8 cellular contexts compared by ENCODE assay signal in genomic region chr5:142323480-142324376, GRCh38. TPM values are rescaled to one million over a fixed set of nuclear protein-coding genes. Genes with fewer than 3 reads are reported as not detected.
DNase-seq lines count a peak whose midpoint lies in the region; ATAC-seq and TF ChIP-seq lines count a peak whose summit lies in the region.

No MANE protein-coding gene starts in this region.

- no peak for TF ChIP-seq RAD21 in neural cell (conservative IDR thresholded peaks at IDR 0.05)

- POLR2A ChIA-PET in GM10248 (lab: Yijun Ruan, JAX), result no interaction called here

- no peaks in the 10 kb centered on the region for H3K36me3 ChIP-seq in SU-DHL-6 (ENCODE audit: low read length)
- no peaks in the 10 kb centered on the region for H3K36me3 ChIP-seq in esophagus squamous epithelium
- no peaks in the 10 kb centered on the region for H3K36me3 ChIP-seq in neural cell (ENCODE audit: insufficient read depth, low read length)

- H3K4me3 ChIP-seq in SU-DHL-6 (ENCODE audit: insufficient read depth, low read length, poor library complexity, severe bottlenecking) (no peak overlapping the region), esophagus squamous epithelium (peak overlapping the region; percentile 47 to 72 (median 60)), neural cell (ENCODE audit: low read length) (peak overlapping the region; percentile 76)

- H3K9me2 ChIP-seq in SU-DHL-6 (replicated peaks; ENCODE audit: insufficient read depth, low read length), result no peaks in the 10 kb centered on the region
- no peaks in the 10 kb centered on the region for H3K9me2 ChIP-seq in neural cell (ENCODE audit: insufficient read depth, low read length)

- H4K20me1 ChIP-seq in SU-DHL-6 (ENCODE audit: low read depth, low read length) (no peaks in the 10 kb centered on the region), neural cell (ENCODE audit: insufficient read depth) (no peaks in the 10 kb centered on the region)

- H3K9ac ChIP-seq in SU-DHL-6 (ENCODE audit: low read length) (no peak overlapping the region), neural cell (ENCODE audit: low read length) (peak overlapping the region; percentile 56)

- H3K27ac ChIP-seq in SU-DHL-6 (ENCODE audit: low read depth, low read length) (no peak overlapping the region), esophagus squamous epithelium (peak overlapping the region; percentile 76 to 89 (median 86)), neural cell (ENCODE audit: low read length) (peak overlapping the region; percentile 45)

- H3K79me2 ChIP-seq in SU-DHL-6 (ENCODE audit: insufficient read depth, low read length), result no peaks in the 10 kb centered on the region
- no peaks in the 10 kb centered on the region for H3K79me2 ChIP-seq in neural cell (replicated peaks; ENCODE audit: insufficient read depth, low read length)

- H3F3A ChIP-seq in SU-DHL-6 (ENCODE audit: insufficient read depth) (no peaks in the 10 kb centered on the region), neural cell (ENCODE audit: insufficient read depth, low read length, poor library complexity, severe bottlenecking) (peaks cover 3% of the 10 kb centered on the region)

- H3K4me1 ChIP-seq in esophagus squamous epithelium, result peaks cover 22 to 84% (median 23%) of the 10 kb centered on the region in 3 donors

- H2AFZ ChIP-seq in SU-DHL-6 (ENCODE audit: low read depth, low read length, severe bottlenecking), result no peak overlapping the region
- no peak overlapping the region for H2AFZ ChIP-seq in neural cell (ENCODE audit: low read depth, low read length)

- TF ChIP-seq CTCF in SU-DHL-6 (IDR thresholded peaks at IDR 0.05; ENCODE audit: insufficient read depth, low read length, poor library complexity, severe bottlenecking), result no peak
- TF ChIP-seq CTCF in esophagus squamous epithelium (IDR thresholded peaks at IDR 0.05), result no peak
- no peak for TF ChIP-seq CTCF in neural cell (IDR thresholded peaks at IDR 0.05; ENCODE audit: poor library complexity, severe bottlenecking)
- TF ChIP-seq CTCF in GM10248 (IDR thresholded peaks at IDR 0.05; ENCODE audit: control extremely low read depth, extremely low read depth, low read depth, missing control alignments), result no peak

- ATAC-seq in HG03064 (IDR thresholded peaks at IDR 0.05; ENCODE audit: low read depth, unreplicated experiment), result peak; percentile 0

- 13 to 22% methylated on average over 25 to 28 of the region's 35 CpGs for WGBS in esophagus squamous epithelium, 2 donors

- no peak for TF ChIP-seq POLR2A in esophagus squamous epithelium (IDR thresholded peaks at IDR 0.05)

- H3K9me3 ChIP-seq in SU-DHL-6 (ENCODE audit: insufficient read depth, low read length), result no peaks in the 10 kb centered on the region
- H3K9me3 ChIP-seq in esophagus squamous epithelium, result no peaks in the 10 kb centered on the region
- no peaks in the 10 kb centered on the region for H3K9me3 ChIP-seq in neural cell (ENCODE audit: low read length)

- DNase-seq in esophagus squamous epithelium (lab: John Stamatoyannopoulos, UW) (no peak), hippocampal formation (lab: John Stamatoyannopoulos, UW) (no peak), GM10248 (ENCODE audit: extremely low spot score) (no peak), NCI-H69 (lab: John Stamatoyannopoulos, UW) (no peak)
- no peak for DNase-seq in stimulated activated CD4-positive, alpha-beta T cell treated with anti-CD3 and anti-CD28 coated beads, Interleukin-2, amount 100 ng/mL, for 48 hours

- CTCF ChIA-PET in GM10248 (lab: Yijun Ruan, JAX), result interaction anchor here (0.8 to 1.2 kb wide), 3 partner anchors 8 to 33 kb away, joined by 3 to 4 read pairs (median 3); no protein-coding TSS in a partner anchor

- intact Hi-C loops in esophagus squamous epithelium (cut with DNase I), result no loop called here

- H3K4me2 ChIP-seq in SU-DHL-6 (ENCODE audit: low read depth, low read length, poor library complexity, severe bottlenecking) (peak overlapping the region; percentile 62), neural cell (ENCODE audit: low read length) (no peak overlapping the region)

- H3K27me3 ChIP-seq in SU-DHL-6 (ENCODE audit: low read length), result no peaks in the 10 kb centered on the region
- H3K27me3 ChIP-seq in esophagus squamous epithelium, result peaks cover 0 to 68% (median 2%) of the 10 kb centered on the region in 4 donors
- peaks cover 84% of the 10 kb centered on the region for H3K27me3 ChIP-seq in neural cell (ENCODE audit: insufficient read depth, low read depth, low read length)

- TF ChIP-seq EP300 in neural cell (conservative IDR thresholded peaks at IDR 0.05; ENCODE audit: poor library complexity, severe bottlenecking), result no peak

TF ChIP-seq in neural cell, 6 proteins besides CTCF, POLR2A, EP300 and RAD21:
- TF ChIP-seq TAF1 (IDR thresholded peaks at IDR 0.05; ENCODE audit: low read depth) (no peak), MXI1 (conservative IDR thresholded peaks at IDR 0.05; ENCODE audit: poor library complexity, severe bottlenecking) (no peak), SMC3 (conservative IDR thresholded peaks at IDR 0.05; ENCODE audit: poor library complexity) (no peak), POLR2AphosphoS5 (IDR thresholded peaks at IDR 0.05) (no peak), EZH2 (IDR thresholded peaks at IDR 0.05; ENCODE audit: borderline replicate concordance, insufficient read depth, low read length, poor library complexity, severe bottlenecking) (no peak), REST (IDR thresholded peaks at IDR 0.05; ENCODE audit: borderline replicate concordance) (no peak)

RNA-seq across cellular contexts. Expression of gene SPRY4, which starts 1.1 kb away (rescaled TPM):
- 1 to 10 TPM; 1.9 to 7.1 (median 4.4) TPM for total RNA-seq in esophagus squamous epithelium
- 0.12 and 0.47 TPM in 2 replicates for polyA plus RNA-seq in neural cell
- polyA minus RNA-seq in neural cell, result 0.69 and 2.9 TPM in 2 replicates
